13 cellular contexts compared by ENCODE assay signal in the genomic region with DNA sequence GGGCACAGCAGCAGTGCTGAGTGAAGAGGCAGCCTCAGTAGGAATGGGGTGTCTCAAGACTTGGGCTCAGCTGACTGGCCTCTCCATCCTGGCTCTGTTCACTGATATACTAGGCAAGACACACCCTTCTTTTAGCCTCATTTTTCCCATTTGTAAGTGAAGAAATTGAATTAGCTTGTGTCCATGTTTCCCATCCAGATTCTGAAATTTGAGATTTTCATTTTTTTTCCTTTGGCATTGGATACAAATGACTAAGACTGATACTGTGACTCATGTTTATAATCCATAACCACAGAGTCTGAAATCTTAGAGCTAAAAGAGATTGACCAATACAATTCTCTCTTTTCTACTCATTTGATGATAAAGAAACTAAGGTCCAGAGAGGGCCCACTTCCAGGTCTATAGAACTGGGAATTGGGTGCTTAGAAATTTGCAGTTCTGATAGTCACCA.
DNase-seq lines count a peak whose midpoint lies in the region; ATAC-seq, FAIRE-seq and TF ChIP-seq lines count a peak whose summit lies in the region.
"Had no signal": no experiment of that assay in that cellular context is flagged by ENCODE, and none has a peak within 500 bp of the region (broad histone marks: within the 10 kb centered on the region; RNA-seq: fewer than 3 reads in every experiment).

No MANE protein-coding gene starts in this region.

- H3K27ac ChIP-seq in foreskin keratinocyte, result peak overlapping the region; percentile 60

- no peak for TF ChIP-seq POLR2A in H54 (IDR thresholded peaks at IDR 0.05; ENCODE audit: low read depth, low read length)

- ATAC-seq in foreskin keratinocyte (peak; percentile 86), WTC11 (no peak), HG03097 (IDR thresholded peaks at IDR 0.05; ENCODE audit: low FRiP score, unreplicated experiment) (no peak)
- ATAC-seq: effector memory CD8-positive, alpha-beta T cell had no signal

- no peak overlapping the region for H3K27ac Mint-ChIP-seq in WTC11
- H3K27ac Mint-ChIP-seq: activated naive CD8-positive, alpha-beta T cell; effector memory CD8-positive, alpha-beta T cell had no signal

- H3K4me1 ChIP-seq in adipocyte (ENCODE audit: control insufficient read depth, insufficient read depth, low read length) (peaks cover 13% of the 10 kb centered on the region), foreskin keratinocyte (peaks cover 4% of the 10 kb centered on the region)

- H3K9me3 Mint-ChIP-seq in WTC11, result no peaks in the 10 kb centered on the region
- H3K9me3 Mint-ChIP-seq: effector memory CD8-positive, alpha-beta T cell had no signal

- no peak overlapping the region for H3K9ac ChIP-seq in adipocyte (ENCODE audit: low read length)

- no peak overlapping the region for H3K4me3 ChIP-seq in adipocyte (ENCODE audit: low read length)

- peak; percentile 15 for FAIRE-seq in H54 (lab: Jason Lieb, UNC)
- FAIRE-seq: GM12892 had no signal

- no peaks in the 10 kb centered on the region for H3K27me3 ChIP-seq in adipocyte (replicated peaks; ENCODE audit: control insufficient read depth, insufficient read depth, low read length)
- no peaks in the 10 kb centered on the region for H3K27me3 ChIP-seq in foreskin keratinocyte

- peak; percentile 38 for DNase-seq in H54 (ENCODE audit: insufficient read length, low spot score)
- peak; percentile 93 for DNase-seq in adipocyte (ENCODE audit: low read depth)
- peak; percentile 55 to 64 for DNase-seq in foreskin keratinocyte
- peak; percentile 18 for DNase-seq in smooth muscle cell of the brain vasculature (ENCODE audit: low read depth, low spot score)
- DNase-seq in activated effector memory CD4-positive, alpha-beta T cell treated with Interleukin-2 at 50 U/mL for 16 hours, result no peak
- no peak for DNase-seq in effector CD8-positive, alpha-beta T cell (lab: John Stamatoyannopoulos, UW)
- DNase-seq in WTC11 (ENCODE audit: low spot score), result no peak
- DNase-seq: effector memory CD8-positive, alpha-beta T cell; NCI-H2171 treated with DMSO at 0.1 percent for 48 hours; T-helper 9 cell had no signal

- no peaks in the 10 kb centered on the region for H3K27me3 Mint-ChIP-seq in WTC11 (ENCODE audit: low read depth)
- H3K27me3 Mint-ChIP-seq: activated naive CD8-positive, alpha-beta T cell; effector memory CD8-positive, alpha-beta T cell had no signal

- H3K36me3 ChIP-seq in adipocyte (ENCODE audit: control insufficient read depth, insufficient read depth, low read length, severe bottlenecking), result no peaks in the 10 kb centered on the region

- CTCF ChIA-PET in WTC11 (lab: Charles Lee), result interaction anchor here (3.5 to 6.2 kb wide), 3 partner anchors 19 to 115 kb away, joined by 16 to 29 read pairs (median 17); no protein-coding TSS in a partner anchor

- POLR2A ChIA-PET in WTC11 (lab: Charles Lee), result no interaction called here

- H3K4me3 Mint-ChIP-seq in WTC11, result no peak overlapping the region
- H3K4me3 Mint-ChIP-seq: activated naive CD8-positive, alpha-beta T cell; effector memory CD8-positive, alpha-beta T cell had no signal

- no peak for TF ChIP-seq CTCF in foreskin keratinocyte (conservative IDR thresholded peaks at IDR 0.05)
- no peak for TF ChIP-seq CTCF in WTC11 (IDR thresholded peaks at IDR 0.05)

- H3K9me3 ChIP-seq in adipocyte (ENCODE audit: control insufficient read depth, low read length), result no peaks in the 10 kb centered on the region

- no peaks in the 10 kb centered on the region; the same call in 1 of the 2 replicates for H3K4me1 Mint-ChIP-seq in WTC11

- no peaks in the 10 kb centered on the region for H3K36me3 Mint-ChIP-seq in WTC11

TF ChIP-seq in WTC11, 78 proteins besides CTCF, POLR2A, EP300 and RAD21:
- TF ChIP-seq, protein P1, sequence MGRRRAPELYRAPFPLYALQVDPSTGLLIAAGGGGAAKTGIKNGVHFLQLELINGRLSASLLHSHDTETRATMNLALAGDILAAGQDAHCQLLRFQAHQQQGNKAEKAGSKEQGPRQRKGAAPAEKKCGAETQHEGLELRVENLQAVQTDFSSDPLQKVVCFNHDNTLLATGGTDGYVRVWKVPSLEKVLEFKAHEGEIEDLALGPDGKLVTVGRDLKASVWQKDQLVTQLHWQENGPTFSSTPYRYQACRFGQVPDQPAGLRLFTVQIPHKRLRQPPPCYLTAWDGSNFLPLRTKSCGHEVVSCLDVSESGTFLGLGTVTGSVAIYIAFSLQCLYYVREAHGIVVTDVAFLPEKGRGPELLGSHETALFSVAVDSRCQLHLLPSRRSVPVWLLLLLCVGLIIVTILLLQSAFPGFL (CRISPR knock-in tag; IDR thresholded peaks at IDR 0.05; ENCODE audit: borderline replicate concordance), result no peak
- TF ChIP-seq NR1H2 (CRISPR knock-in tag; IDR thresholded peaks at IDR 0.05) (no peak), RORB (CRISPR knock-in tag; IDR thresholded peaks at IDR 0.05) (no peak), SOX15 (CRISPR knock-in tag; IDR thresholded peaks at IDR 0.05) (no peak), ZNF219 (CRISPR knock-in tag; IDR thresholded peaks at IDR 0.05; ENCODE audit: borderline replicate concordance) (no peak), ZBTB43 (CRISPR knock-in tag; IDR thresholded peaks at IDR 0.05) (no peak), SMAD3 (CRISPR knock-in tag; IDR thresholded peaks at IDR 0.05; ENCODE audit: borderline replicate concordance) (no peak), HMGA2 (CRISPR knock-in tag; IDR thresholded peaks at IDR 0.05) (no peak), ZNF121 (CRISPR knock-in tag; IDR thresholded peaks at IDR 0.05) (no peak), ZNF416 (CRISPR knock-in tag; IDR thresholded peaks at IDR 0.05) (no peak), HMGXB4 (CRISPR knock-in tag; IDR thresholded peaks at IDR 0.05) (no peak), AR (CRISPR knock-in tag; IDR thresholded peaks at IDR 0.05) (no peak), NFE2L1 (CRISPR knock-in tag; IDR thresholded peaks at IDR 0.05) (no peak)

Comparison
In these comparisons a context has a peak if more than half of its experiments do, and no peak if none do; other contexts are left out.
1. DNase-seq: peak in H54 (single experiment), adipocyte (single experiment), foreskin keratinocyte (2 of 2) and smooth muscle cell of the brain vasculature (single experiment); none in activated effector memory CD4-positive, alpha-beta T cell treated with Interleukin-2 at 50 U/mL for 16 hours (single experiment), effector CD8-positive, alpha-beta T cell (single experiment) and WTC11 (single experiment).